Comparison of ENCODE assay signal across 10 cellular contexts in genomic region chr3:116444819-116445290, GRCh38. TPM values are rescaled to one million over a fixed set of nuclear protein-coding genes. Genes with fewer than 3 reads are reported as not detected.
DNase-seq lines count a peak whose midpoint lies in the region; ATAC-seq, FAIRE-seq and TF ChIP-seq lines count a peak whose summit lies in the region.
"Had no signal": no experiment of that assay in that cellular context is flagged by ENCODE, and none has a peak within 500 bp of the region (broad histone marks: within the 10 kb centered on the region; RNA-seq: fewer than 3 reads in every experiment).

No MANE protein-coding gene starts in this region.

- no peak for FAIRE-seq in astrocyte (lab: Jason Lieb, UNC)

- peak overlapping the region; percentile 99 for H3K4me2 ChIP-seq in astrocyte (ENCODE audit: low read length)

- DNase-seq in H7, result peak; percentile 50
- peak; percentile 26 for DNase-seq in astrocyte (ENCODE audit: low read depth)
- no peak for DNase-seq in retinal pigment epithelial cell (ENCODE audit: low read depth)
- no peak for DNase-seq in NCI-H1930 (lab: John Stamatoyannopoulos, UW)
- DNase-seq in activated T-cell treated with anti-CD3 and anti-CD28 coated beads, Interleukin-2, amount 50 U/mL, for 4 hours, result no peak
- no peak for DNase-seq in activated naive CD4-positive, alpha-beta T cell treated with Interleukin-2 at 50 U/mL for 16 hours
- DNase-seq: amniotic stem cell; stimulated activated CD4-positive, alpha-beta T cell treated with anti-CD3 and anti-CD28 coated beads, Interleukin-4, amount 100 ng/mL, for 24 hours had no signal

- H3K27me3 ChIP-seq in H7 (ENCODE audit: control insufficient read depth, insufficient read depth, low read length), result peaks cover 12% of the 10 kb centered on the region
- peaks cover 2% of the 10 kb centered on the region for H3K27me3 ChIP-seq in astrocyte (ENCODE audit: insufficient read depth, low read length)

- H3K9me3 ChIP-seq in astrocyte (ENCODE audit: insufficient read depth, low read depth, low read length), result no peaks in the 10 kb centered on the region

- ATAC-seq in activated T-cell treated with anti-CD3 and anti-CD28 coated beads, Interleukin-2, amount 50 U/mL, for 4 hours, result no peak
- ATAC-seq in GM18873 (IDR thresholded peaks at IDR 0.05; ENCODE audit: low FRiP score, unreplicated experiment), result no peak

- H2AFZ ChIP-seq in astrocyte (ENCODE audit: low read depth, low read length), result peak overlapping the region; percentile 87

- H3K4me3 ChIP-seq in H7 (ENCODE audit: insufficient read depth, low read depth, low read length) (peak overlapping the region; percentile 72), astrocyte (ENCODE audit: insufficient read depth, low read depth, low read length) (peak overlapping the region; percentile 64), iPS-11a (ENCODE audit: low read depth, low read length) (peak overlapping the region; percentile 73), retinal pigment epithelial cell (ENCODE audit: low read length) (peak overlapping the region; percentile 68)

- TF ChIP-seq CTCF in astrocyte (IDR thresholded peaks at IDR 0.05; ENCODE audit: insufficient read depth, low read depth, low read length) (no peak), retinal pigment epithelial cell (conservative IDR thresholded peaks at IDR 0.05; ENCODE audit: low read depth, low read length) (no peak)

- peaks cover 40% of the 10 kb centered on the region for H3K4me1 ChIP-seq in astrocyte (ENCODE audit: insufficient read depth, low read length)

- H3K79me2 ChIP-seq in astrocyte (ENCODE audit: insufficient read depth, low read length), result no peaks in the 10 kb centered on the region

- H3K4me3 Mint-ChIP-seq in astrocyte (ENCODE audit: unreplicated experiment), result peak overlapping the region; percentile 92
- H3K4me3 Mint-ChIP-seq in activated T-cell treated with anti-CD3 and anti-CD28 coated beads, Interleukin-2, amount 50 U/mL, for 4 hours, result no peak overlapping the region

- H3K27me3 Mint-ChIP-seq in astrocyte (ENCODE audit: low read depth, unreplicated experiment), result no peaks in the 10 kb centered on the region
- H3K27me3 Mint-ChIP-seq in activated T-cell treated with anti-CD3 and anti-CD28 coated beads, Interleukin-2, amount 50 U/mL, for 4 hours (ENCODE audit: low read depth), result peaks cover 8% of the 10 kb centered on the region

- H3K9ac ChIP-seq in astrocyte (ENCODE audit: low read length), result peak overlapping the region; percentile 81

- H3K9me3 Mint-ChIP-seq in astrocyte (ENCODE audit: unreplicated experiment), result no peaks in the 10 kb centered on the region
- H3K9me3 Mint-ChIP-seq in activated T-cell treated with anti-CD3 and anti-CD28 coated beads, Interleukin-2, amount 50 U/mL, for 4 hours, result peaks cover 4% of the 10 kb centered on the region

- H3K4me1 Mint-ChIP-seq in astrocyte (ENCODE audit: low read depth, unreplicated experiment), result peaks cover 37% of the 10 kb centered on the region
- no peaks in the 10 kb centered on the region for H3K4me1 Mint-ChIP-seq in activated T-cell treated with anti-CD3 and anti-CD28 coated beads, Interleukin-2, amount 50 U/mL, for 4 hours (ENCODE audit: low read depth)

- H3K36me3 Mint-ChIP-seq in astrocyte (ENCODE audit: low read depth, unreplicated experiment), result no peaks in the 10 kb centered on the region
- no peaks in the 10 kb centered on the region for H3K36me3 Mint-ChIP-seq in activated T-cell treated with anti-CD3 and anti-CD28 coated beads, Interleukin-2, amount 50 U/mL, for 4 hours (ENCODE audit: insufficient read depth)

- H4K20me1 ChIP-seq in astrocyte (ENCODE audit: insufficient read depth, low read length), result no peaks in the 10 kb centered on the region

- peak overlapping the region; percentile 67 for H3K27ac Mint-ChIP-seq in astrocyte (ENCODE audit: unreplicated experiment)

- H3K36me3 ChIP-seq in H7 (replicated peaks; ENCODE audit: control insufficient read depth, insufficient read depth, low read length) (no peaks in the 10 kb centered on the region), astrocyte (ENCODE audit: insufficient read depth, low read length) (no peaks in the 10 kb centered on the region)

- no peak overlapping the region for H3K27ac ChIP-seq in astrocyte (ENCODE audit: low read depth, low read length)

RNA-seq across cellular contexts. Expression of gene LSAMP, which starts 0.4 kb away (rescaled TPM):
- 0.37 and 2.6 TPM in 2 replicates for total RNA-seq in H7 (2014; rRNA removed; shearing (Covaris generic))
- 16.0 and 16.4 TPM in 2 replicates for total RNA-seq in astrocyte
- total RNA-seq in activated T-cell treated with anti-CD3 and anti-CD28 coated beads, Interleukin-2, amount 50 U/mL, for 4 hours, result not detected

Comparison
In these comparisons a context has a peak if more than half of its experiments do, and no peak if none do; other contexts are left out.
1. DNase-seq: peak in H7 (single experiment) and astrocyte (single experiment); none in retinal pigment epithelial cell (single experiment), NCI-H1930 (0 of 2), activated T-cell treated with anti-CD3 and anti-CD28 coated beads, Interleukin-2, amount 50 U/mL, for 4 hours (single experiment) and activated naive CD4-positive, alpha-beta T cell treated with Interleukin-2 at 50 U/mL for 16 hours (single experiment).
2. Peak in every context shown above with its lines, with median percentiles within 50 percentile points of each other: H3K4me3 ChIP-seq.